ENCODE assay signal across 11 cellular contexts in the genomic region with DNA sequence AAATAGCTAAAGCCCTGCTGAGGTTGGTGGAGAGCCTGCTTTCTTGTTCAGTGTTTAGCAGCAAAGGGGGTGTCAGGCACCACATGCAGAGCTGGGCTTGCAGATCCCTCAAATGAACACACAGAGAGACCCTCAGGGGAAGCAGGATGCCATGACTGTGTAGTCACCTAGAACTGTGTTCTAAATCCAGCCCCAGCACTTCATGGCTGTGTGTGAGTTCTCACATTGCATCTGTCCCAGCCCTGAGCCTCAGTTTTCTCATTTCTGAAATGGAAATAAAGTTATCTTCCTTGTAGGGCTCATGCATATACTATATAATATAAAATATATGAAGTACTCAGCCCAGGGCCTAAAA. TPM values are rescaled to one million over a fixed set of nuclear protein-coding genes. Genes with fewer than 3 reads are reported as not detected.
DNase-seq lines count a peak whose midpoint lies in the region; ATAC-seq and TF ChIP-seq lines count a peak whose summit lies in the region.
"Had no signal": no experiment of that assay in that cellular context is flagged by ENCODE, and none has a peak within 500 bp of the region (broad histone marks: within the 10 kb centered on the region; RNA-seq: fewer than 3 reads in every experiment).

No MANE protein-coding gene starts in this region.

- H3K27me3 ChIP-seq in left ventricle myocardium inferior (ENCODE audit: low read depth) (peaks cover 2% of the 10 kb centered on the region), colonic mucosa (no peaks in the 10 kb centered on the region)

- peaks cover 78% of the 10 kb centered on the region for H3K4me1 Mint-ChIP-seq in neural crest cell

- H3K4me3 Mint-ChIP-seq in neural crest cell, result peak overlapping the region; percentile 48
- H3K4me3 Mint-ChIP-seq: B cell; dendritic cell treated with granulocyte-macrophage colony-stimulating factor and Interleukin-4, amounts not matched to agents 40 ng/mL and 50 ng/mL, for 4 days had no signal

- H3K9me3 Mint-ChIP-seq in neural crest cell, result no peaks in the 10 kb centered on the region
- H3K9me3 Mint-ChIP-seq: dendritic cell treated with granulocyte-macrophage colony-stimulating factor and Interleukin-4, amounts not matched to agents 40 ng/mL and 50 ng/mL, for 4 days had no signal

- peak overlapping the region; percentile 86 for H3K27ac ChIP-seq in left ventricle myocardium inferior (replicated peaks)
- peak overlapping the region; percentile 1 for H3K27ac ChIP-seq in colonic mucosa

- TF ChIP-seq CTCF in left ventricle myocardium inferior (IDR thresholded peaks at IDR 0.05; ENCODE audit: borderline replicate concordance), result no peak
- no peak for TF ChIP-seq CTCF in colonic mucosa (IDR thresholded peaks at IDR 0.05)
- TF ChIP-seq CTCF in neural crest cell (conservative IDR thresholded peaks at IDR 0.05), result no peak

- H3K9me3 ChIP-seq in left ventricle myocardium inferior (replicated peaks) (no peaks in the 10 kb centered on the region), colonic mucosa (no peaks in the 10 kb centered on the region)

- no peaks in the 10 kb centered on the region for H3K27me3 Mint-ChIP-seq in neural crest cell (ENCODE audit: low read depth)
- H3K27me3 Mint-ChIP-seq: dendritic cell treated with granulocyte-macrophage colony-stimulating factor and Interleukin-4, amounts not matched to agents 40 ng/mL and 50 ng/mL, for 4 days had no signal

- peak overlapping the region; percentile 94 for H3K27ac Mint-ChIP-seq in neural crest cell (ENCODE audit: unreplicated experiment)
- H3K27ac Mint-ChIP-seq: B cell; dendritic cell treated with granulocyte-macrophage colony-stimulating factor and Interleukin-4, amounts not matched to agents 40 ng/mL and 50 ng/mL, for 4 days had no signal

- DNase-seq in left ventricle myocardium inferior, result no peak
- no peak for DNase-seq in Right ventricle myocardium inferior (ENCODE audit: missing footprints)
- DNase-seq in colonic mucosa, result no peak
- DNase-seq in neural crest cell (ENCODE audit: low read depth, low spot score), result no peak
- no peak for DNase-seq in C1 segment of cervical spinal cord (lab: John Stamatoyannopoulos, UW)
- DNase-seq in NCI-H2196 treated with DMSO at 0.1 percent for 48 hours (lab: John Stamatoyannopoulos, UW; ENCODE audit: unreplicated experiment), result no peak
- DNase-seq: activated CD8-positive, alpha-beta memory T cell treated with anti-CD3 and anti-CD28 coated beads, Interleukin-2, amount 50 U/mL, for 48 hours had no signal

- intact Hi-C loops in left ventricle myocardium inferior (cut with micrococcal nuclease) (no loop called here), Right ventricle myocardium inferior (cut with DNase I) (no loop called here), colonic mucosa (cut with DNase I) (no loop called here)

- peaks cover 50% of the 10 kb centered on the region for H3K4me1 ChIP-seq in left ventricle myocardium inferior
- H3K4me1 ChIP-seq in colonic mucosa, result peaks cover 3% of the 10 kb centered on the region

- no peak overlapping the region for H3K4me3 ChIP-seq in left ventricle myocardium inferior
- H3K4me3 ChIP-seq in colonic mucosa, result no peak overlapping the region

- no peak overlapping the region for H3K9ac ChIP-seq in colonic mucosa (ENCODE audit: low read depth in 2 of 2, low read length in 2 of 2)

- H3K36me3 ChIP-seq in left ventricle myocardium inferior (no peaks in the 10 kb centered on the region), colonic mucosa (no peaks in the 10 kb centered on the region)

- ATAC-seq in Right ventricle myocardium inferior (no peak), HG03097 (IDR thresholded peaks at IDR 0.05; ENCODE audit: low FRiP score, unreplicated experiment) (no peak), HG03432 (IDR thresholded peaks at IDR 0.05; ENCODE audit: unreplicated experiment) (no peak)

- no peaks in the 10 kb centered on the region for H3K36me3 Mint-ChIP-seq in neural crest cell (ENCODE audit: low read depth)

RNA-seq across cellular contexts. Expression of a gene that starts 47.1 kb away (rescaled TPM):
- total RNA-seq in left ventricle myocardium inferior (71.6 TPM), Right ventricle myocardium inferior (79.1 TPM), colonic mucosa (10 to 100 TPM; 40.4 to 47.5 TPM), neural crest cell (80.2 and 88.0 TPM in 2 replicates)

RNA-seq across cellular contexts. Expression of a gene that starts 47.3 kb away (rescaled TPM):
- 0.69 TPM for total RNA-seq in left ventricle myocardium inferior
- total RNA-seq in Right ventricle myocardium inferior, result 0.54 TPM
- under 1 TPM in 1 of 2 donors, not detected in 1; 0.20 TPM for total RNA-seq in colonic mucosa
- 3.1 and 3.2 TPM in 2 replicates for total RNA-seq in neural crest cell
